In genomic region chr2:45394216-45394615, GRCh38 we compare ENCODE assay signal across 17 cellular contexts.
DNase-seq lines count a peak whose midpoint lies in the region; ATAC-seq and TF ChIP-seq lines count a peak whose summit lies in the region.
"Had no signal": no experiment of that assay in that cellular context is flagged by ENCODE, and none has a peak within 500 bp of the region (broad histone marks: within the 10 kb centered on the region; RNA-seq: fewer than 3 reads in every experiment).

No MANE protein-coding gene starts in this region.

- intact Hi-C loops in A673 (cut with micrococcal nuclease; ENCODE audit: unreplicated experiment): no loop called here
- intact Hi-C loops in PC-3 (cut with micrococcal nuclease): no loop called here
- intact Hi-C loops in aorta (cut with DNase I): no loop called here

- peak; percentile 64 for DNase-seq in A673 (ENCODE audit: low spot score)
- DNase-seq in PC-3: peak; percentile 13
- DNase-seq in left kidney (ENCODE audit: low read depth, low spot score): peak; percentile 85
- no peak for DNase-seq in NCI-H2196 treated with DMSO at 0.1 percent for 48 hours (lab: John Stamatoyannopoulos, UW; ENCODE audit: unreplicated experiment)
- no peak for DNase-seq in aorta
- DNase-seq: 8988T; Calu3; CD8-positive, alpha-beta T cell; DND-41; GM23248; HFFc6 had no signal

- TF ChIP-seq CTCF in A673 (conservative IDR thresholded peaks at IDR 0.05; ENCODE audit: low read depth, low read length) (no peak), HEK293 (tag by site-specific recombination; IDR thresholded peaks at IDR 0.05) (no peak), PC-3 (conservative IDR thresholded peaks at IDR 0.05; ENCODE audit: low read depth, low read length) (no peak)

- H3K9me2 ChIP-seq in PC-3 (replicated peaks; ENCODE audit: low read length): no peaks in the 10 kb centered on the region

- H3F3A ChIP-seq in PC-3 (ENCODE audit: low read length, unreplicated experiment): no peaks in the 10 kb centered on the region

- POLR2A ChIA-PET in A673 (lab: Charles Lee; ENCODE audit: low non-redundant PET) (no interaction called here), HEK293 (lab: Yijun Ruan, JAX) (no interaction called here), PC-3 (lab: Charles Lee; ENCODE audit: unreplicated experiment) (no interaction called here)

- H3K9ac ChIP-seq in PC-3 (ENCODE audit: low read length): no peak overlapping the region
- H3K9ac ChIP-seq: BLaER1 treated with 17β-estradiol and CSF1 and Interleukin-3, amounts not matched to agents 10 nM and 100 nM; GM23248 had no signal

- no peak overlapping the region for H2AFZ ChIP-seq in PC-3 (ENCODE audit: low read length)
- H2AFZ ChIP-seq: GM23248 had no signal

- CTCF ChIA-PET in A673 (lab: Charles Lee): no interaction called here
- CTCF ChIA-PET in HEK293 (lab: Yijun Ruan, JAX): no interaction called here
- CTCF ChIA-PET in PC-3 (lab: Charles Lee): no interaction called here

- H3K9me3 ChIP-seq in A673 (ENCODE audit: low read depth, low read length, poor library complexity, severe bottlenecking) (no peaks in the 10 kb centered on the region), HEK293 (ENCODE audit: control insufficient read depth, insufficient read depth, low read depth, low read length) (no peaks in the 10 kb centered on the region), PC-3 (ENCODE audit: low read length) (no peaks in the 10 kb centered on the region), aorta (ENCODE audit: control insufficient read depth, low read length) (no peaks in the 10 kb centered on the region)
- H3K9me3 ChIP-seq: BLaER1 treated with 17β-estradiol and CSF1 and Interleukin-3, amounts not matched to agents 10 nM and 100 nM; HAP-1 had no signal

- H3K27me3 ChIP-seq in A673 (replicated peaks; ENCODE audit: insufficient read depth, low read depth, low read length, poor library complexity): no peaks in the 10 kb centered on the region
- H3K27me3 ChIP-seq in PC-3 (ENCODE audit: low read length): no peaks in the 10 kb centered on the region
- no peaks in the 10 kb centered on the region for H3K27me3 ChIP-seq in aorta (ENCODE audit: control insufficient read depth in 1 of 2, insufficient read depth in 2 of 2, low read length in 1 of 2)
- H3K27me3 ChIP-seq: BLaER1 treated with 17β-estradiol and CSF1 and Interleukin-3, amounts not matched to agents 10 nM and 100 nM had no signal

- H3K4me2 ChIP-seq in PC-3 (ENCODE audit: low read length): no peak overlapping the region
- H3K4me2 ChIP-seq: BLaER1 treated with 17β-estradiol and CSF1 and Interleukin-3, amounts not matched to agents 10 nM and 100 nM had no signal

- H3K79me2 ChIP-seq in PC-3 (ENCODE audit: low read length): no peaks in the 10 kb centered on the region

- ATAC-seq in PC-3 (no peak; the same call in 1 of the 2 replicates), HG02852 (IDR thresholded peaks at IDR 0.05; ENCODE audit: unreplicated experiment) (no peak), aorta (ENCODE audit: low FRiP score) (no peak), HG03439 (IDR thresholded peaks at IDR 0.05; ENCODE audit: unreplicated experiment) (no peak)
- ATAC-seq: CD8-positive, alpha-beta T cell; K562 had no signal

- H3K27ac ChIP-seq in A673 (ENCODE audit: low read depth, low read length, poor library complexity, severe bottlenecking): no peak overlapping the region
- no peak overlapping the region for H3K27ac ChIP-seq in HEK293 (ENCODE audit: extremely low read depth, low read depth, low read length)
- no peak overlapping the region for H3K27ac ChIP-seq in PC-3 (ENCODE audit: low read length)
- no peak overlapping the region for H3K27ac ChIP-seq in aorta (ENCODE audit: low read depth in 1 of 2, low read length in 2 of 2)
- H3K27ac ChIP-seq: BLaER1 treated with 17β-estradiol and CSF1 and Interleukin-3, amounts not matched to agents 10 nM and 100 nM; GM23248 had no signal

- H3K36me3 ChIP-seq in A673 (ENCODE audit: insufficient read depth, low read length, poor library complexity, severe bottlenecking): no peaks in the 10 kb centered on the region
- H3K36me3 ChIP-seq in HEK293 (ENCODE audit: control insufficient read depth in 2 of 2, insufficient read depth in 1 of 2, low read length in 2 of 2): peaks cover 0 to 7% of the 10 kb centered on the region in 2 experiments; a peak in 1 of 3 replicates
- H3K36me3 ChIP-seq in PC-3 (ENCODE audit: low read depth, low read length): peaks cover 9% of the 10 kb centered on the region; the same call in 1 of the 2 replicates
- H3K36me3 ChIP-seq in aorta (ENCODE audit: control insufficient read depth in 1 of 2, insufficient read depth in 2 of 2, low read length in 1 of 2): no peaks in the 10 kb centered on the region
- H3K36me3 ChIP-seq: HAP-1 had no signal

- BruUV-seq in A673 (replicated peaks; lab: Mats Ljungman, UMichigan): no TSS peak
- BruUV-seq in PC-3 (replicated peaks; lab: Mats Ljungman, UMichigan): no TSS peak

- H3K4me3 ChIP-seq in A673 (ENCODE audit: low read depth, low read length, poor library complexity, severe bottlenecking) (no peak overlapping the region), HEK293 (ENCODE audit: low read depth, low read length) (no peak overlapping the region), PC-3 (ENCODE audit: low read length) (no peak overlapping the region), aorta (ENCODE audit: low read length in 2 of 2) (no peak overlapping the region)
- H3K4me3 ChIP-seq: BLaER1 treated with 17β-estradiol and CSF1 and Interleukin-3, amounts not matched to agents 10 nM and 100 nM; GM23248; HAP-1; K562 had no signal

- H4K20me1 ChIP-seq in PC-3 (ENCODE audit: low read length): no peaks in the 10 kb centered on the region
- H4K20me1 ChIP-seq: BLaER1 treated with 17β-estradiol and CSF1 and Interleukin-3, amounts not matched to agents 10 nM and 100 nM had no signal

- peaks cover 15% of the 10 kb centered on the region for H3K4me1 ChIP-seq in A673 (ENCODE audit: insufficient read depth, low read length, poor library complexity, severe bottlenecking)
- H3K4me1 ChIP-seq in HEK293 (ENCODE audit: control insufficient read depth, insufficient read depth, low read length): peaks cover 11% of the 10 kb centered on the region
- peaks cover 21% of the 10 kb centered on the region for H3K4me1 ChIP-seq in PC-3 (ENCODE audit: insufficient read depth, low read length)
- no peaks in the 10 kb centered on the region for H3K4me1 ChIP-seq in aorta (ENCODE audit: control insufficient read depth in 1 of 2, insufficient read depth in 2 of 2, low read length in 2 of 2)
- H3K4me1 ChIP-seq: BLaER1 treated with 17β-estradiol and CSF1 and Interleukin-3, amounts not matched to agents 10 nM and 100 nM had no signal

TF ChIP-seq in HEK293, 187 proteins besides CTCF, POLR2A, EP300 and RAD21:
- TF ChIP-seq ZNF24 (tag by site-specific recombination; IDR thresholded peaks at IDR 0.05) (no peak), ZNF121 (tag by site-specific recombination; IDR thresholded peaks at IDR 0.05) (no peak), ZNF514 (tag by site-specific recombination; IDR thresholded peaks at IDR 0.05) (no peak), ZNF416 (tag by site-specific recombination; IDR thresholded peaks at IDR 0.05) (no peak), IKZF3 (tag by site-specific recombination; IDR thresholded peaks at IDR 0.05) (0 out of 2 replicates have a peak, but pooled peaks have one; percentile 58), KLF8 (tag by site-specific recombination; IDR thresholded peaks at IDR 0.05) (no peak), PRDM6 (tag by site-specific recombination; IDR thresholded peaks at IDR 0.05) (peak; percentile 62), ZNF621 (tag by site-specific recombination; IDR thresholded peaks at IDR 0.05) (no peak), ZBTB8A (tag by site-specific recombination; IDR thresholded peaks at IDR 0.05) (0 out of 2 replicates have a peak, but pooled peaks have one; percentile 13), ZNF555 (tag by site-specific recombination; conservative IDR thresholded peaks at IDR 0.05) (no peak), RBAK (tag by site-specific recombination; IDR thresholded peaks at IDR 0.05) (no peak), ZNF155 (tag by site-specific recombination; IDR thresholded peaks at IDR 0.05) (no peak), ZNF473 (tag by site-specific recombination; IDR thresholded peaks at IDR 0.05) (no peak), ZSCAN23 (tag by site-specific recombination; IDR thresholded peaks at IDR 0.05) (no peak)
- TF ChIP-seq, protein P1, sequence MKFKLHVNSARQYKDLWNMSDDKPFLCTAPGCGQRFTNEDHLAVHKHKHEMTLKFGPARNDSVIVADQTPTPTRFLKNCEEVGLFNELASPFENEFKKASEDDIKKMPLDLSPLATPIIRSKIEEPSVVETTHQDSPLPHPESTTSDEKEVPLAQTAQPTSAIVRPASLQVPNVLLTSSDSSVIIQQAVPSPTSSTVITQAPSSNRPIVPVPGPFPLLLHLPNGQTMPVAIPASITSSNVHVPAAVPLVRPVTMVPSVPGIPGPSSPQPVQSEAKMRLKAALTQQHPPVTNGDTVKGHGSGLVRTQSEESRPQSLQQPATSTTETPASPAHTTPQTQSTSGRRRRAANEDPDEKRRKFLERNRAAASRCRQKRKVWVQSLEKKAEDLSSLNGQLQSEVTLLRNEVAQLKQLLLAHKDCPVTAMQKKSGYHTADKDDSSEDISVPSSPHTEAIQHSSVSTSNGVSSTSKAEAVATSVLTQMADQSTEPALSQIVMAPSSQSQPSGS (tag by site-specific recombination; IDR thresholded peaks at IDR 0.05; ENCODE audit: low read depth): no peak
TF ChIP-seq in HEK293: peak in this region for 3.

Comparison
In these comparisons a context has a peak if more than half of its experiments do, and no peak if none do; other contexts are left out.
1. DNase-seq: peak in A673 (single experiment), PC-3 (single experiment) and left kidney (single experiment); none in NCI-H2196 treated with DMSO at 0.1 percent for 48 hours (single experiment) and aorta (0 of 2).